Comparison of ENCODE assay signal across 9 cellular contexts in genomic region chr16:75264999-75265910, GRCh38. TPM values are rescaled to one million over a fixed set of nuclear protein-coding genes. Genes with fewer than 3 reads are reported as not detected.
A peak's percentile ranks its signal among the peaks of the same experiment; 100 is the strongest.
DNase-seq lines count a peak whose midpoint lies in the region; ATAC-seq and TF ChIP-seq lines count a peak whose summit lies in the region.
"Had no signal": no experiment of that assay in that cellular context is flagged by ENCODE, and none has a peak within 500 bp of the region (broad histone marks: within the 10 kb centered on the region; RNA-seq: fewer than 3 reads in every experiment).

No MANE protein-coding gene starts in this region.

- H3K9ac ChIP-seq in IMR-90 (ENCODE audit: low read depth, low read length) (peak overlapping the region; percentile 92), muscle layer of colon (ENCODE audit: low read length) (peak overlapping the region; percentile 78)

- H3K4me1 ChIP-seq in IMR-90 (ENCODE audit: control insufficient read depth, insufficient read depth, low read length) (peaks cover 44% of the 10 kb centered on the region), ectodermal cell (ENCODE audit: control insufficient read depth, insufficient read depth, low read length) (peaks cover 24% of the 10 kb centered on the region), muscle layer of colon (ENCODE audit: insufficient read depth, low read length) (peaks cover 42% of the 10 kb centered on the region)

- ATAC-seq in GM19455 (IDR thresholded peaks at IDR 0.05; ENCODE audit: unreplicated experiment) (peak; percentile 19), IMR-90 (ENCODE audit: low read depth) (peak; percentile 36)

- H3K23ac ChIP-seq in IMR-90 (ENCODE audit: low read depth, low read length): peak overlapping the region; percentile 92

- DNase-seq in BJ (ENCODE audit: low read depth) (no peak), IMR-90 (no peak), SHP77 (lab: John Stamatoyannopoulos, UW) (no peak), NCI-H2196 (lab: John Stamatoyannopoulos, UW; ENCODE audit: unreplicated experiment) (no peak), NCI-H187 (lab: John Stamatoyannopoulos, UW) (no peak)

- peaks cover 5 to 59% of the 10 kb centered on the region in 2 experiments; a peak in 3 of 4 replicates for H3K79me1 ChIP-seq in IMR-90 (ENCODE audit: low read depth in 1 of 2, low read length in 2 of 2)

- peak overlapping the region; percentile 21 for H2BK20ac ChIP-seq in IMR-90 (ENCODE audit: low read depth, low read length)

- peak overlapping the region; percentile 56 for H2BK120ac ChIP-seq in IMR-90 (ENCODE audit: low read depth, low read length)

- H3K4me3 ChIP-seq in BJ (ENCODE audit: low read depth, low read length) (peak overlapping the region; percentile 98), IMR-90 (ENCODE audit: insufficient read depth, low read depth, low read length) (peak overlapping the region; percentile 94), ectodermal cell (ENCODE audit: insufficient read depth, low read depth, low read length) (peak overlapping the region; percentile 95), muscle layer of colon (ENCODE audit: low read depth in 1 of 2, low read length in 2 of 2) (peak overlapping the region; percentile 74 to 94)

- H3K14ac ChIP-seq in IMR-90 (replicated peaks; ENCODE audit: low read depth, low read length): peak overlapping the region; percentile 92

- CTCF ChIA-PET in BJ (lab: Yijun Ruan, JAX): interaction anchor here (1.1 to 3.0 kb wide), 4 partner anchors 20 to 32 kb away, joined by 3 to 11 read pairs (median 6); no protein-coding TSS in a partner anchor
- CTCF ChIA-PET in IMR-90 (lab: Yijun Ruan, JAX): no interaction called here

- H4K5ac ChIP-seq in IMR-90 (ENCODE audit: low read depth, low read length): peak overlapping the region; percentile 82

- peaks cover 39% of the 10 kb centered on the region for H3K9me1 ChIP-seq in IMR-90 (ENCODE audit: insufficient read depth, low read length)

- H3K18ac ChIP-seq in IMR-90 (ENCODE audit: low read depth, low read length): peak overlapping the region; percentile 22

- peak overlapping the region; percentile 87 for H2AK5ac ChIP-seq in IMR-90 (ENCODE audit: low read depth, low read length)

- POLR2A ChIA-PET in BJ (lab: Charles Lee): no interaction called here
- POLR2A ChIA-PET in IMR-90 (lab: Charles Lee; ENCODE audit: unreplicated experiment): no interaction called here

- TF ChIP-seq POLR2A in IMR-90 (IDR thresholded peaks at IDR 0.05; ENCODE audit: low read depth, low read length): peak; percentile 74; the same call in 1 of the 2 replicates

- H3K56ac ChIP-seq in IMR-90 (ENCODE audit: extremely low read depth, insufficient read depth, low read length): peak overlapping the region; percentile 93

- peak overlapping the region; percentile 93 for H3K4me2 ChIP-seq in IMR-90 (ENCODE audit: low read depth, low read length)

- peak overlapping the region; percentile 76 for H4K91ac ChIP-seq in IMR-90 (ENCODE audit: insufficient read depth, low read depth, low read length)

- TF ChIP-seq CTCF in BJ (IDR thresholded peaks at IDR 0.05; ENCODE audit: insufficient read depth, low read depth, low read length) (no peak), IMR-90 (conservative IDR thresholded peaks at IDR 0.05; ENCODE audit: low read depth, low read length) (no peak)

- H3K36me3 ChIP-seq in BJ (ENCODE audit: control insufficient read depth, insufficient read depth, low read length): peaks cover 17% of the 10 kb centered on the region
- peaks cover 3% of the 10 kb centered on the region; the same call in 1 of the 2 replicates for H3K36me3 ChIP-seq in IMR-90 (ENCODE audit: control insufficient read depth, insufficient read depth, low read length)
- no peaks in the 10 kb centered on the region for H3K36me3 ChIP-seq in ectodermal cell (ENCODE audit: control insufficient read depth, insufficient read depth, low read length)
- no peaks in the 10 kb centered on the region for H3K36me3 ChIP-seq in muscle layer of colon (ENCODE audit: insufficient read depth, low read length)

- peak overlapping the region; percentile 85 for H2BK5ac ChIP-seq in IMR-90 (ENCODE audit: low read depth, low read length, poor library complexity, severe bottlenecking)

- peak overlapping the region; percentile 97 for H3K27ac ChIP-seq in IMR-90 (ENCODE audit: insufficient read depth, low read length)
- H3K27ac ChIP-seq in ectodermal cell (ENCODE audit: insufficient read depth, low read depth, low read length, poor library complexity, severe bottlenecking): no peak overlapping the region
- H3K27ac ChIP-seq in muscle layer of colon (ENCODE audit: low read depth, low read length): peak overlapping the region; percentile 92

- H3K9me3 ChIP-seq in IMR-90 (ENCODE audit: control insufficient read depth, insufficient read depth, low read length) (no peaks in the 10 kb centered on the region), ectodermal cell (ENCODE audit: control insufficient read depth, low read length) (no peaks in the 10 kb centered on the region), muscle layer of colon (ENCODE audit: low read length) (no peaks in the 10 kb centered on the region)

- peaks cover 48% of the 10 kb centered on the region for H4K20me1 ChIP-seq in IMR-90 (ENCODE audit: insufficient read depth, low read length)

- dilution Hi-C loops in IMR-90 (cut with HindIII; ENCODE audit: low sequenced_read_pairs, unreplicated experiment): no loop called here

- peak overlapping the region; percentile 12; the same call in 1 of the 3 replicates for H2BK15ac ChIP-seq in IMR-90 (ENCODE audit: low read depth, low read length)

- peak overlapping the region; percentile 97 for H2AFZ ChIP-seq in IMR-90 (replicated peaks; ENCODE audit: low read length, poor library complexity)

- peak overlapping the region; percentile 96 for H3K4ac ChIP-seq in IMR-90 (ENCODE audit: low read depth, low read length)

- intact Hi-C loops in IMR-90 (cut with micrococcal nuclease): loop anchor here (1.0 kb wide), 2 partner anchors 20 to 120 kb away; no protein-coding TSS in a partner anchor

- H4K8ac ChIP-seq in IMR-90 (ENCODE audit: low read depth in 2 of 2, low read length in 2 of 2): peak overlapping the region; percentile 74 to 84

- in situ Hi-C loops in IMR-90 (cut with MboI; ENCODE audit: low sequenced_read_pairs): no loop called here

- H2AK9ac ChIP-seq in IMR-90 (replicated peaks; ENCODE audit: low read depth, low read length, poor library complexity): peak overlapping the region; percentile 100

- no peak for TF ChIP-seq RAD21 in IMR-90 (IDR thresholded peaks at IDR 0.05; ENCODE audit: low read length)

- 1% methylated on average over 38 of the region's 74 CpGs; no CpG with 5 or more reads in 1 of the 2 experiments for WGBS in IMR-90 (ENCODE audit: extremely low coverage in 2 of 2, insufficient read length in 1 of 2), 2 experiments
- WGBS in ectodermal cell, 2 experiments: 2% methylated on average over 74 of the region's 74 CpGs

- BruUV-seq in IMR-90 (replicated peaks; lab: Mats Ljungman, UMichigan): no TSS peak

- H3K27me3 ChIP-seq in BJ (ENCODE audit: control insufficient read depth, insufficient read depth, low read length) (no peaks in the 10 kb centered on the region), IMR-90 (ENCODE audit: control insufficient read depth, insufficient read depth, low read length) (no peaks in the 10 kb centered on the region), ectodermal cell (ENCODE audit: control insufficient read depth, insufficient read depth, low read length, poor library complexity, severe bottlenecking) (no peaks in the 10 kb centered on the region), muscle layer of colon (ENCODE audit: control insufficient read depth in 1 of 2, insufficient read depth in 2 of 2, low read length in 2 of 2) (no peaks in the 10 kb centered on the region)

TF ChIP-seq in IMR-90, 13 proteins besides CTCF, POLR2A, EP300 and RAD21 (continues in another document):
- TF ChIP-seq MAFK (IDR thresholded peaks at IDR 0.05; ENCODE audit: low read depth, low read length) (no peak), CEBPB (IDR thresholded peaks at IDR 0.05; ENCODE audit: low read depth, low read length) (no peak), RCOR1 (IDR thresholded peaks at IDR 0.05; ENCODE audit: insufficient replicate concordance, low read length) (no peak), BHLHE40 (IDR thresholded peaks at IDR 0.05; ENCODE audit: low read depth, low read length) (no peak), MAZ (IDR thresholded peaks at IDR 0.05; ENCODE audit: borderline replicate concordance, low read depth, low read length) (no peak), USF2 (IDR thresholded peaks at IDR 0.05; ENCODE audit: low read depth, low read length) (no peak)

RNA-seq across cellular contexts. Expression of gene BCAR1, which starts 13.8 kb away (rescaled TPM):
- 28.9 and 57.3 TPM in 2 replicates for polyA plus RNA-seq in BJ (2011; rRNA removed)
- polyA minus RNA-seq in BJ (2011; rRNA and poly(A)+ RNA removed): 26.4 and 33.4 TPM in 2 replicates
- total RNA-seq in IMR-90 (2012; rRNA removed): 17.8 and 18.1 TPM in 2 replicates
- polyA plus RNA-seq in IMR-90 (2012; rRNA removed): 99.4 and 127 TPM in 2 replicates
- 84.8 and 140 TPM in 2 replicates for polyA plus RNA-seq in IMR-90 (2012; cell fraction: cytosol; rRNA removed)
- polyA plus RNA-seq in IMR-90 (2012; cell fraction: nucleus; rRNA removed; ENCODE audit: low replicate concordance): 214 and 473 TPM in 2 replicates
- 49.9 TPM for polyA plus RNA-seq in ectodermal cell (2013, experiment 1 of 4)
- polyA plus RNA-seq in ectodermal cell (2013, experiment 2 of 4): 46.7 TPM
- polyA plus RNA-seq in ectodermal cell (2013, experiment 3 of 4): 33.0 TPM
- polyA plus RNA-seq in ectodermal cell (2013, experiment 4 of 4): 37.2 TPM

RNA-seq across cellular contexts. Expression of gene CTRB1, which starts 46.5 kb away (rescaled TPM):
- polyA plus RNA-seq in BJ (2011; rRNA removed): not detected in 2 replicates
- not detected in 2 replicates for polyA minus RNA-seq in BJ (2011; rRNA and poly(A)+ RNA removed)
- not detected in 2 replicates for total RNA-seq in IMR-90 (2012; rRNA removed)
- polyA plus RNA-seq in IMR-90 (2012; rRNA removed): not detected in 2 replicates
- not detected in 2 replicates for polyA plus RNA-seq in IMR-90 (2012; cell fraction: cytosol; rRNA removed)
- polyA plus RNA-seq in IMR-90 (2012; cell fraction: nucleus; rRNA removed; ENCODE audit: low replicate concordance): not detected in 2 replicates
- polyA plus RNA-seq in ectodermal cell (2013, experiment 1 of 4): not detected
- not detected for polyA plus RNA-seq in ectodermal cell (2013, experiment 2 of 4)
- polyA plus RNA-seq in ectodermal cell (2013, experiment 3 of 4): not detected
- polyA plus RNA-seq in ectodermal cell (2013, experiment 4 of 4): not detected
- total RNA-seq: pulmonary artery endothelial cell had no signal

RNA-seq across cellular contexts. Expression of gene CTRB2, which starts 58.3 kb away (rescaled TPM):
- polyA plus RNA-seq in BJ (2011; rRNA removed): not detected in 2 replicates
- not detected in 2 replicates for polyA minus RNA-seq in BJ (2011; rRNA and poly(A)+ RNA removed)
- total RNA-seq in IMR-90 (2012; rRNA removed): not detected in 2 replicates
- not detected in 2 replicates for polyA plus RNA-seq in IMR-90 (2012; rRNA removed)
- not detected in 2 replicates for polyA plus RNA-seq in IMR-90 (2012; cell fraction: cytosol; rRNA removed)
- 0.09 TPM in 1 of 2 replicates, not detected in the other for polyA plus RNA-seq in IMR-90 (2012; cell fraction: nucleus; rRNA removed; ENCODE audit: low replicate concordance)
- not detected for polyA plus RNA-seq in ectodermal cell (2013, experiment 1 of 4)
- not detected for polyA plus RNA-seq in ectodermal cell (2013, experiment 2 of 4)
- polyA plus RNA-seq in ectodermal cell (2013, experiment 3 of 4): not detected
- polyA plus RNA-seq in ectodermal cell (2013, experiment 4 of 4): not detected
- total RNA-seq: pulmonary artery endothelial cell had no signal
